16 cellular contexts compared by ENCODE assay signal in the genomic region with DNA sequence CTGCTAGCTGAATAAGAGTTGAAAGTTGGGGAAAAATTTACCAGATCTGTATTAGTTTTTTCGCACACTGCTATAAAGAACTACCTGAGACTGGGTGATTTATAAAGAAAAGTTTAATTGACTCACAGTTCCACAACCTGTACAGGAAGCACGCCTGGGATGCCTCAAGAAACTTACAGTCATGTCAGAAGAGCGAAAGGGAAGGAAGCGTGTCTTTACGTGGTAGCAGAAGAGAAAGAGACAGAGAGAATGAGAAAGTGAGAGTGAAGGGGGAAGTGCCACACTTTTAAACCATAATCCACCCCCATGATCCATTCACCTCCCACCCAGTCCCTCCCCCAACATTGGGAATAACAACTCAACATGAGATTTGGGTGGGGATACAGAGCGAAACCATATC.
DNase-seq lines count a peak whose midpoint lies in the region; ATAC-seq and TF ChIP-seq lines count a peak whose summit lies in the region.
"Had no signal": no experiment of that assay in that cellular context is flagged by ENCODE, and none has a peak within 500 bp of the region (broad histone marks: within the 10 kb centered on the region; RNA-seq: fewer than 3 reads in every experiment).

No MANE protein-coding gene starts in this region.

- intact Hi-C loops in activated B cell treated with CpG ODN at 0.5 μM for 24 hours (cut with micrococcal nuclease) = no loop called here

- peaks cover 4% of the 10 kb centered on the region for H3K9me3 Mint-ChIP-seq in activated B cell treated with CpG ODN at 0.5 μM for 24 hours
- H3K9me3 Mint-ChIP-seq: central memory CD8-positive, alpha-beta T cell; endodermal cell; WTC11 had no signal

- POLR2A ChIA-PET in activated B cell treated with CpG ODN at 0.5 μM for 24 hours (lab: Charles Lee) = interaction anchor here (1.4 kb wide), 1 partner anchor 526 kb away, joined by 3 read pairs; no protein-coding TSS in a partner anchor

- no peak for TF ChIP-seq CTCF in activated B cell treated with CpG ODN at 0.5 μM for 24 hours (IDR thresholded peaks at IDR 0.05)

- H3K27ac Mint-ChIP-seq in activated B cell treated with CpG ODN at 0.5 μM for 24 hours = no peak overlapping the region
- H3K27ac Mint-ChIP-seq: endodermal cell, WTC11 had no signal

- H3K27me3 Mint-ChIP-seq in activated B cell treated with CpG ODN at 0.5 μM for 24 hours = no peaks in the 10 kb centered on the region
- H3K27me3 Mint-ChIP-seq: central memory CD8-positive, alpha-beta T cell had no signal

- peaks cover 8% of the 10 kb centered on the region for H3K4me1 Mint-ChIP-seq in activated B cell treated with CpG ODN at 0.5 μM for 24 hours
- H3K4me1 Mint-ChIP-seq: central memory CD8-positive, alpha-beta T cell; endodermal cell had no signal

- no peak overlapping the region for H3K4me3 Mint-ChIP-seq in activated B cell treated with CpG ODN at 0.5 μM for 24 hours
- H3K4me3 Mint-ChIP-seq: central memory CD8-positive, alpha-beta T cell; endodermal cell; WTC11 had no signal

- ATAC-seq in GM18867 (IDR thresholded peaks at IDR 0.05; ENCODE audit: unreplicated experiment) = peak; percentile 65
- ATAC-seq in GM19463 (IDR thresholded peaks at IDR 0.05; ENCODE audit: unreplicated experiment) = peak; percentile 72
- peak; percentile 58 for ATAC-seq in HG02938 (IDR thresholded peaks at IDR 0.05; ENCODE audit: unreplicated experiment)
- peak; percentile 45 for ATAC-seq in activated B cell treated with CpG ODN at 0.5 μM for 24 hours (ENCODE audit: low read depth)
- ATAC-seq: pancreas, WTC11 had no signal

- peaks cover 7% of the 10 kb centered on the region for H3K36me3 Mint-ChIP-seq in activated B cell treated with CpG ODN at 0.5 μM for 24 hours (ENCODE audit: low read depth)
- H3K36me3 Mint-ChIP-seq: WTC11 had no signal

- CTCF ChIA-PET in activated B cell treated with CpG ODN at 0.5 μM for 24 hours (lab: Charles Lee) = interaction anchor here (1.2 to 1.3 kb wide), 2 partner anchors 16 to 529 kb away, joined by 5 read pairs; no protein-coding TSS in a partner anchor

- DNase-seq in activated B cell treated with CpG ODN at 0.5 μM for 24 hours = no peak
- DNase-seq in NCI-H510A (lab: John Stamatoyannopoulos, UW) = no peak
- no peak for DNase-seq in GDM1 (lab: John Stamatoyannopoulos, UW)
- no peak for DNase-seq in activated CD4-positive, CD25-positive, alpha-beta regulatory T cell treated with anti-CD3 and anti-CD28 coated beads, Interleukin-2, amount 50 U/mL, for 72 hours
- DNase-seq: DMS153, endodermal cell, foreskin fibroblast, H7, left ventricle myocardium inferior, NCI-H82, pancreas had no signal
